In genomic region chr4:152536545-152537182, GRCh38 we compare ENCODE assay signal across 8 cellular contexts. TPM values are rescaled to one million over a fixed set of nuclear protein-coding genes. Genes with fewer than 3 reads are reported as not detected.
DNase-seq lines count a peak whose midpoint lies in the region; ATAC-seq, FAIRE-seq and TF ChIP-seq lines count a peak whose summit lies in the region.

No MANE protein-coding gene starts in this region.

- ATAC-seq in HG02610 (IDR thresholded peaks at IDR 0.05; ENCODE audit: unreplicated experiment): peak; percentile 26

- no peaks in the 10 kb centered on the region for H3K27me3 ChIP-seq in ovary

- peak overlapping the region; percentile 42 to 92 for H3K27ac ChIP-seq in ovary

- H3K4me3 ChIP-seq in ovary: peak overlapping the region; percentile 94

- peak overlapping the region; percentile 93 for H3K4me3 Mint-ChIP-seq in activated T-helper 2 cell treated with anti-CD3 and anti-CD28 coated beads, Interferon-gamma antibody, Interleukin-2, Interleukin-4, amounts not matched to agents 10 μg/mL and 5 μg/mL and 100 μg/mL, durations not matched to agents 14 hours and 24 hours and 36 hours (ENCODE audit: low read depth)

- peak in 3 of 4 experiments; percentile 23 to 67 (median 63) for DNase-seq in activated naive CD4-positive, alpha-beta T cell (lab: John Stamatoyannopoulos, UW)
- DNase-seq in activated naive CD4-positive, alpha-beta T cell treated with Interleukin-2 at 50 U/mL for 16 hours: no peak
- peak; percentile 61 for DNase-seq in MV-4-11 (lab: John Stamatoyannopoulos, UW)
- DNase-seq in activated T-helper 2 cell treated with anti-CD3 and anti-CD28 coated beads, Interferon-gamma antibody, Interleukin-2, Interleukin-4, amounts not matched to agents 10 μg/mL and 5 μg/mL and 100 μg/mL, durations not matched to agents 14 hours and 24 hours and 36 hours (ENCODE audit: low spot score): no peak
- DNase-seq in frontal cortex (ENCODE audit: low spot score in 2 of 2): peak; percentile 36 to 37
- DNase-seq in ovary: peak in 1 of 5 donors; percentile 28
- no peak for DNase-seq in NCI-H1092 (lab: John Stamatoyannopoulos, UW)

- peak overlapping the region; percentile 99 for H3K27ac Mint-ChIP-seq in activated T-helper 2 cell treated with anti-CD3 and anti-CD28 coated beads, Interferon-gamma antibody, Interleukin-2, Interleukin-4, amounts not matched to agents 10 μg/mL and 5 μg/mL and 100 μg/mL, durations not matched to agents 14 hours and 24 hours and 36 hours

- no peaks in the 10 kb centered on the region for H3K36me3 ChIP-seq in ovary

- no peaks in the 10 kb centered on the region for H3K27me3 Mint-ChIP-seq in activated T-helper 2 cell treated with anti-CD3 and anti-CD28 coated beads, Interferon-gamma antibody, Interleukin-2, Interleukin-4, amounts not matched to agents 10 μg/mL and 5 μg/mL and 100 μg/mL, durations not matched to agents 14 hours and 24 hours and 36 hours (ENCODE audit: low read depth)

- FAIRE-seq in frontal cortex (lab: Jason Lieb, UNC): no peak

- TF ChIP-seq POLR2A in ovary (IDR thresholded peaks at IDR 0.05): no peak

- peaks cover 51% of the 10 kb centered on the region for H3K36me3 Mint-ChIP-seq in activated T-helper 2 cell treated with anti-CD3 and anti-CD28 coated beads, Interferon-gamma antibody, Interleukin-2, Interleukin-4, amounts not matched to agents 10 μg/mL and 5 μg/mL and 100 μg/mL, durations not matched to agents 14 hours and 24 hours and 36 hours (ENCODE audit: low read depth)

- TF ChIP-seq CTCF in ovary (IDR thresholded peaks at IDR 0.05): no peak

- WGBS in ovary, 3 donors: 0 to 1% (median 1%) methylated on average over 24 of the region's 24 CpGs

- intact Hi-C loops in activated T-helper 2 cell treated with anti-CD3 and anti-CD28 coated beads, Interferon-gamma antibody, Interleukin-2, Interleukin-4, amounts not matched to agents 10 μg/mL and 5 μg/mL and 100 μg/mL, durations not matched to agents 14 hours and 24 hours and 36 hours (cut with micrococcal nuclease): loop anchor here (1.0 to 5.0 kb wide), 8 partner anchors 18 to 1437 kb away; partner anchors contain the start of genes ARFIP1, RPS3A and TIGD4
- intact Hi-C loops in ovary (cut with DNase I): no loop called here

- peaks cover 45% of the 10 kb centered on the region for H3K4me1 Mint-ChIP-seq in activated T-helper 2 cell treated with anti-CD3 and anti-CD28 coated beads, Interferon-gamma antibody, Interleukin-2, Interleukin-4, amounts not matched to agents 10 μg/mL and 5 μg/mL and 100 μg/mL, durations not matched to agents 14 hours and 24 hours and 36 hours (ENCODE audit: low read depth)

- no peaks in the 10 kb centered on the region for H3K9me3 Mint-ChIP-seq in activated T-helper 2 cell treated with anti-CD3 and anti-CD28 coated beads, Interferon-gamma antibody, Interleukin-2, Interleukin-4, amounts not matched to agents 10 μg/mL and 5 μg/mL and 100 μg/mL, durations not matched to agents 14 hours and 24 hours and 36 hours

- peaks cover 0 to 7% of the 10 kb centered on the region in 2 donors for H3K9me3 ChIP-seq in ovary

- no peak for TF ChIP-seq EP300 in ovary (IDR thresholded peaks at IDR 0.05)

- no peaks in the 10 kb centered on the region for H3K4me1 ChIP-seq in ovary (ENCODE audit: insufficient read depth)

RNA-seq across cellular contexts. Expression of gene FBXW7, which starts 0.8 kb away (rescaled TPM):
- total RNA-seq in activated T-helper 2 cell treated with anti-CD3 and anti-CD28 coated beads, Interferon-gamma antibody, Interleukin-2, Interleukin-4, amounts not matched to agents 10 μg/mL and 5 μg/mL and 100 μg/mL, durations not matched to agents 14 hours and 24 hours and 36 hours: 37.8 and 47.3 TPM in 2 replicates
- 433 TPM for total RNA-seq in frontal cortex
- 10 to 100 TPM; 31.3 to 66.8 (median 43.4) TPM for total RNA-seq in ovary
- polyA plus RNA-seq in ovary: 10 to 100 TPM in 1 of 2 donors, 1 to 10 TPM in 1; 9.1 to 17.1 TPM

Comparison
In these comparisons a context has a peak if more than half of its experiments do, and no peak if none do; other contexts are left out.
1. DNase-seq: peak in activated naive CD4-positive, alpha-beta T cell (3 of 4), MV-4-11 (single experiment) and frontal cortex (2 of 2); none in activated naive CD4-positive, alpha-beta T cell treated with Interleukin-2 at 50 U/mL for 16 hours (single experiment), activated T-helper 2 cell treated with anti-CD3 and anti-CD28 coated beads, Interferon-gamma antibody, Interleukin-2, Interleukin-4, amounts not matched to agents 10 μg/mL and 5 μg/mL and 100 μg/mL, durations not matched to agents 14 hours and 24 hours and 36 hours (single experiment) and NCI-H1092 (single experiment).